22 cellular contexts compared by ENCODE assay signal in genomic region chr17:12866244-12866643, GRCh38.
DNase-seq lines count a peak whose midpoint lies in the region; ATAC-seq lines count a peak whose summit lies in the region.
"Had no signal": no experiment of that assay in that cellular context is flagged by ENCODE, and none has a peak within 500 bp of the region (broad histone marks: within the 10 kb centered on the region; RNA-seq: fewer than 3 reads in every experiment).

No MANE protein-coding gene starts in this region.

- no peak overlapping the region for H3K27ac Mint-ChIP-seq in activated CD4-positive, alpha-beta T cell treated with anti-CD3 and anti-CD28 coated beads, Interleukin-2, amount 10 ng/mL, durations not matched to agents 24 days and 14 days
- H3K27ac Mint-ChIP-seq: CD4-positive, CD25-positive, alpha-beta regulatory T cell; T-helper 17 cell had no signal

- H3K4me3 Mint-ChIP-seq in activated CD4-positive, alpha-beta T cell treated with anti-CD3 and anti-CD28 coated beads, Interleukin-2, amount 10 ng/mL, durations not matched to agents 24 days and 14 days, result no peak overlapping the region
- H3K4me3 Mint-ChIP-seq in activated T-cell treated with anti-CD3 and anti-CD28 coated beads, Interleukin-2, amount 50 U/mL, for 4 hours, result no peak overlapping the region
- H3K4me3 Mint-ChIP-seq: CD4-positive, CD25-positive, alpha-beta regulatory T cell; T-helper 17 cell had no signal

- no peaks in the 10 kb centered on the region for H3K27me3 Mint-ChIP-seq in activated CD4-positive, alpha-beta T cell treated with anti-CD3 and anti-CD28 coated beads, Interleukin-2, amount 10 ng/mL, durations not matched to agents 24 days and 14 days
- peaks cover 2% of the 10 kb centered on the region for H3K27me3 Mint-ChIP-seq in activated T-cell treated with anti-CD3 and anti-CD28 coated beads, Interleukin-2, amount 50 U/mL, for 4 hours (ENCODE audit: low read depth)
- H3K27me3 Mint-ChIP-seq: CD4-positive, CD25-positive, alpha-beta regulatory T cell; T-helper 17 cell had no signal

- H3K36me3 Mint-ChIP-seq in activated CD4-positive, alpha-beta T cell treated with anti-CD3 and anti-CD28 coated beads, Interleukin-2, amount 10 ng/mL, durations not matched to agents 24 days and 14 days (ENCODE audit: low read depth), result no peaks in the 10 kb centered on the region
- no peaks in the 10 kb centered on the region for H3K36me3 Mint-ChIP-seq in activated T-cell treated with anti-CD3 and anti-CD28 coated beads, Interleukin-2, amount 50 U/mL, for 4 hours (ENCODE audit: insufficient read depth)
- H3K36me3 Mint-ChIP-seq: CD4-positive, CD25-positive, alpha-beta regulatory T cell had no signal

- no peaks in the 10 kb centered on the region for H3K4me1 Mint-ChIP-seq in activated CD4-positive, alpha-beta T cell treated with anti-CD3 and anti-CD28 coated beads, Interleukin-2, amount 10 ng/mL, durations not matched to agents 24 days and 14 days
- no peaks in the 10 kb centered on the region for H3K4me1 Mint-ChIP-seq in activated T-cell treated with anti-CD3 and anti-CD28 coated beads, Interleukin-2, amount 50 U/mL, for 4 hours (ENCODE audit: low read depth)
- H3K4me1 Mint-ChIP-seq: CD4-positive, CD25-positive, alpha-beta regulatory T cell; T-helper 17 cell had no signal

- H3K9me3 Mint-ChIP-seq in activated CD4-positive, alpha-beta T cell treated with anti-CD3 and anti-CD28 coated beads, Interleukin-2, amount 10 ng/mL, durations not matched to agents 24 days and 14 days, result peaks cover 3% of the 10 kb centered on the region
- no peaks in the 10 kb centered on the region for H3K9me3 Mint-ChIP-seq in activated T-cell treated with anti-CD3 and anti-CD28 coated beads, Interleukin-2, amount 50 U/mL, for 4 hours

- intact Hi-C loops in activated CD4-positive, alpha-beta T cell treated with anti-CD3 and anti-CD28 coated beads, Interleukin-2, amount 10 ng/mL, durations not matched to agents 24 days and 14 days (cut with micrococcal nuclease), result no loop called here

- DNase-seq in activated CD4-positive, alpha-beta T cell treated with anti-CD3 and anti-CD28 coated beads, Interleukin-2, amount 10 ng/mL, durations not matched to agents 24 days and 14 days, result peak; percentile 3
- no peak for DNase-seq in activated CD4-positive, alpha-beta T cell treated with anti-CD3 and anti-CD28 coated beads, Interleukin-2, amount 50 U/mL, for 4 hours
- peak; percentile 59 for DNase-seq in MV-4-11 (lab: John Stamatoyannopoulos, UW)
- DNase-seq in stimulated activated CD4-positive, alpha-beta T cell treated with anti-CD3 and anti-CD28 coated beads, Interleukin-4, amount 100 ng/mL, for 4 hours, result no peak
- no peak for DNase-seq in activated T-cell treated with anti-CD3 and anti-CD28 coated beads, Interleukin-2, amount 50 U/mL, for 4 hours
- DNase-seq: CD4-positive, CD25-positive, alpha-beta regulatory T cell; GM23248; H7; KBM-7; MG63; NCI-H1694; NCI-H2029 treated with DMSO at 0.1 percent for 48 hours; NCI-H2227 treated with DMSO at 0.1 percent for 48 hours; NCI-H526 treated with DMSO at 0.1 percent for 48 hours; PC-9; SJCRH30; T-helper 17 cell had no signal

- peak; percentile 53 for ATAC-seq in HG02885 (IDR thresholded peaks at IDR 0.05; ENCODE audit: poor library complexity, unreplicated experiment)
- ATAC-seq in GM18498 (IDR thresholded peaks at IDR 0.05; ENCODE audit: unreplicated experiment), result no peak
- ATAC-seq in activated T-cell treated with anti-CD3 and anti-CD28 coated beads, Interleukin-2, amount 50 U/mL, for 4 hours, result no peak
- no peak for ATAC-seq in HG03439 (IDR thresholded peaks at IDR 0.05; ENCODE audit: unreplicated experiment)
- ATAC-seq: Right ventricle myocardium inferior, SK-N-SH treated with all-trans-retinoic acid at 6 μM for 48 hours, T-helper 17 cell had no signal

Comparison
In these comparisons a context has a peak if more than half of its experiments do, and no peak if none do; other contexts are left out.
1. DNase-seq: peak in activated CD4-positive, alpha-beta T cell treated with anti-CD3 and anti-CD28 coated beads, Interleukin-2, amount 10 ng/mL, durations not matched to agents 24 days and 14 days (single experiment) and MV-4-11 (single experiment); none in activated CD4-positive, alpha-beta T cell treated with anti-CD3 and anti-CD28 coated beads, Interleukin-2, amount 50 U/mL, for 4 hours (0 of 2), stimulated activated CD4-positive, alpha-beta T cell treated with anti-CD3 and anti-CD28 coated beads, Interleukin-4, amount 100 ng/mL, for 4 hours (0 of 2) and activated T-cell treated with anti-CD3 and anti-CD28 coated beads, Interleukin-2, amount 50 U/mL, for 4 hours (single experiment).